ENCODE assay signal across 1 cellular context in genomic region chr14:36944307-36945010, GRCh38.
TF ChIP-seq lines count a peak whose summit lies in the region.

No MANE protein-coding gene starts in this region.

TF ChIP-seq in HepG2, 621 proteins besides CTCF, POLR2A, EP300 and RAD21 (continued from another document):
- TF ChIP-seq BRF2 (CRISPR knock-in tag; IDR thresholded peaks at IDR 0.05) (no peak), KLF15 (CRISPR knock-in tag; IDR thresholded peaks at IDR 0.05; ENCODE audit: borderline replicate concordance) (0 out of 2 replicates have a peak, but pooled peaks have one; percentile 31)
